ENCODE assay signal across 8 cellular contexts in the genomic region with DNA sequence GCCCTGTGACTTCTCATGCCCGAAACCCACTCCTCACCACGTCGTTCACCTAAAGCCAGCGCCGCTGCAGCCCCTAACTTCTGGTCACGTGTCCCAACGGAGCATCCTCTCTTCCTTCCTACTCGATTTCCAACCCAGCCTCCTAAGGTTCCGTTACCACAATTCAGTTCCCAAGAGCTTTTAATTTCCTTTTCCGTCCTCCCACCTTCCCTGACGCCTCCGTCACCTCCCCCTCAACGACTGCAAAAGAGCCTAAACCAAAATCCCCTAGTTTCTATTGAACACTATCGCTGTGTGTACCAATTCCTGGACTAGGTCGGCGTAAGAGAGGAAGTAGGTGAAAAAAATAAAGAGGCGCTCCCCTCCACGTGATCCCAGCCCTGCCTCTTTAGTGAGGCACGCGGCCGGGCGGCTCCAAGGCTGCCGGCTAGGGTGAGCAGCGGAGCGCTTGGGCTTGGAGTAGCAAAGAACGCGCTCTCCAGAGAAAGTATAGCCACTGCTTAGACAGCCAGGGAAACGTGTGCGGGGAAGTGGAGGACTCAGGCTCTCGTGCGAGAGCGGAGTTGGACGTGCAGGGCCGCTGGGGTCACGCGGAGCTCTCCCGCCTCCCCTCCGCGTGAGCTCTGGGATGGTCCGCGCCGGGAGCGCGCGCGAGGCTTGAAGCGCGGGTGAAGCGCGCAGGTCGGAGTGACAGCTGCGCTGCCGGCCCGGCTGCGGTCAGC. TPM values are rescaled to one million over a fixed set of nuclear protein-coding genes. Genes with fewer than 3 reads are reported as not detected.
DNase-seq lines count a peak whose midpoint lies in the region; ATAC-seq, FAIRE-seq and TF ChIP-seq lines count a peak whose summit lies in the region.

A gene (plus strand): TSS at position 685 of the 722 bp plus-strand sequence.
A gene (minus strand): TSS at position 82 of the 722 bp plus-strand sequence. CDS start 1,189 bp downstream, outside the sequence.

- DNase-seq in GM12892 (ENCODE audit: insufficient read length) = peak; percentile 77
- DNase-seq in NCI-H1417 treated with DMSO at 0.1 percent for 48 hours (lab: John Stamatoyannopoulos, UW) = peak; percentile 95
- peak; percentile 74 for DNase-seq in T follicular helper cell (ENCODE audit: low read depth)
- peak; percentile 96 for DNase-seq in adipocyte (ENCODE audit: low read depth)
- peak; percentile 92 for DNase-seq in cardiac septum (ENCODE audit: low spot score)
- peak; percentile 81 to 88 for DNase-seq in trophoblast cell
- peak; percentile 86 for DNase-seq in transverse colon

- TF ChIP-seq EP300 in transverse colon (IDR thresholded peaks at IDR 0.05; ENCODE audit: low read depth) = no peak

- H3K36me3 ChIP-seq in adipocyte (ENCODE audit: control insufficient read depth, insufficient read depth, low read length, severe bottlenecking) (peaks cover 25% of the 10 kb centered on the region), trophoblast cell (ENCODE audit: control insufficient read depth in 1 of 2, insufficient read depth in 2 of 2, low read length in 2 of 2) (peaks cover 1 to 2% of the 10 kb centered on the region in 2 experiments), transverse colon (peaks cover 0 to 20% (median 8%) of the 10 kb centered on the region in 4 donors)

- H2BK120ac ChIP-seq in trophoblast cell (ENCODE audit: insufficient read depth, low read length, poor library complexity) = peak within 1 kb of the TSS; percentile 97

- H2BK12ac ChIP-seq in trophoblast cell (ENCODE audit: low read length) = peak within 1 kb of the TSS; percentile 84

- in situ Hi-C loops in transverse colon (cut with MboI; ENCODE audit: low pct_ligation_motif_present in 1 of 4, low pct_unique_long_range_greater_than_20kb in 1 of 4, low sequenced_read_pairs in 3 of 4) = loop anchor here in 2 of 4 donors (25.0 kb wide), 2 partner anchors 112 to 462 kb away; no protein-coding TSS in a partner anchor

- H3K23ac ChIP-seq in trophoblast cell (ENCODE audit: low read length) = no peak within 1 kb of the TSS

- TF ChIP-seq POLR2A in GM12892 (IDR thresholded peaks at IDR 0.05; ENCODE audit: low read depth, low read length) = peak; percentile 92
- TF ChIP-seq POLR2A in transverse colon (IDR thresholded peaks at IDR 0.05) = peak; percentile 35

- H2AK5ac ChIP-seq in trophoblast cell (ENCODE audit: low read length) = no peak within 1 kb of the TSS

- peaks cover 4% of the 10 kb centered on the region for H3K79me1 ChIP-seq in trophoblast cell (ENCODE audit: low read length)

- FAIRE-seq in GM12892 (lab: Jason Lieb, UNC) = peak; percentile 96

- peak within 1 kb of the TSS; percentile 92 for H3K14ac ChIP-seq in trophoblast cell (ENCODE audit: low read length)

- H3K9me3 ChIP-seq in adipocyte (ENCODE audit: control insufficient read depth, low read length) = no peaks in the 10 kb centered on the region
- H3K9me3 ChIP-seq in trophoblast cell (ENCODE audit: insufficient read depth, low read depth, low read length) = no peaks in the 10 kb centered on the region
- no peaks in the 10 kb centered on the region for H3K9me3 ChIP-seq in transverse colon

- peak within 1 kb of the TSS; percentile 85 for H3K4me2 ChIP-seq in trophoblast cell (ENCODE audit: low read length)

- H2AFZ ChIP-seq in trophoblast cell (ENCODE audit: insufficient read depth, low read length, poor library complexity) = peak within 1 kb of the TSS; percentile 94

- peak; percentile 95 for ATAC-seq in HG02798 (IDR thresholded peaks at IDR 0.05; ENCODE audit: poor library complexity, unreplicated experiment)

- peak within 1 kb of the TSS; percentile 95 for H4K8ac ChIP-seq in trophoblast cell (ENCODE audit: low read depth, low read length)

- TF ChIP-seq CTCF in transverse colon (IDR thresholded peaks at IDR 0.05) = peak in 1 of 5 experiments; percentile 6

- H3K9ac ChIP-seq in adipocyte (ENCODE audit: low read length) = peak within 1 kb of the TSS; percentile 96
- H3K9ac ChIP-seq in trophoblast cell (ENCODE audit: low read length) = peak within 1 kb of the TSS; percentile 95

- H3K4me3 ChIP-seq in adipocyte (ENCODE audit: low read length) (peak within 1 kb of the TSS; percentile 91), trophoblast cell (ENCODE audit: low read depth, low read length) (peak within 1 kb of the TSS; percentile 83), transverse colon (peak within 1 kb of the TSS; percentile 58 to 91 (median 73))

- intact Hi-C loops in cardiac septum (cut with DNase I) (loop anchor here (5.0 kb wide), 2 partner anchors 33 to 307 kb away; a partner anchor contains a TSS), transverse colon (cut with DNase I; ENCODE audit: low total_unique reads) (no loop called here)

- H4K91ac ChIP-seq in trophoblast cell (ENCODE audit: low read depth, low read length) = peak within 1 kb of the TSS; percentile 96

- H3K79me2 ChIP-seq in trophoblast cell (ENCODE audit: control insufficient read depth, insufficient read depth, low read length, poor library complexity) = peaks cover 2% of the 10 kb centered on the region

- peak within 1 kb of the TSS; percentile 87 for H3K4ac ChIP-seq in trophoblast cell (ENCODE audit: low read depth, low read length)

- H3K27me3 ChIP-seq in adipocyte (replicated peaks; ENCODE audit: control insufficient read depth, insufficient read depth, low read length) = no peaks in the 10 kb centered on the region
- H3K27me3 ChIP-seq in trophoblast cell (ENCODE audit: insufficient read depth, low read length) = no peaks in the 10 kb centered on the region
- H3K27me3 ChIP-seq in transverse colon = no peaks in the 10 kb centered on the region

- peak within 1 kb of the TSS; percentile 82 for H3K18ac ChIP-seq in trophoblast cell (ENCODE audit: low read length)

- H3K27ac ChIP-seq in trophoblast cell (ENCODE audit: low read depth, low read length) = peak within 1 kb of the TSS; percentile 85
- H3K27ac ChIP-seq in transverse colon = peak within 1 kb of the TSS; percentile 90 to 95 (median 92)

- H3K4me1 ChIP-seq in adipocyte (ENCODE audit: control insufficient read depth, insufficient read depth, low read length) = peaks cover 21% of the 10 kb centered on the region
- H3K4me1 ChIP-seq in trophoblast cell (ENCODE audit: control insufficient read depth in 1 of 2, insufficient read depth in 2 of 2, low read length in 2 of 2) = no peaks in the 10 kb centered on the region
- H3K4me1 ChIP-seq in transverse colon = peaks cover 11 to 26% (median 16%) of the 10 kb centered on the region in 4 donors

- WGBS in trophoblast cell (ENCODE audit: extremely low coverage, insufficient coverage, insufficient read length) = no CpG with 5 or more reads among the region's 55 CpGs
- WGBS in transverse colon (ENCODE audit: low coverage in 1 of 2), 2 donors = 0% methylated on average over 15 to 29 of the region's 55 CpGs

- H4K12ac ChIP-seq in trophoblast cell (ENCODE audit: low read depth, low read length) = peak within 1 kb of the TSS; percentile 81

- H2BK5ac ChIP-seq in trophoblast cell (ENCODE audit: low read depth, low read length, poor library complexity) = peak within 1 kb of the TSS; percentile 95

RNA-seq across cellular contexts. Expression of the first gene that starts in this region (rescaled TPM):
- 14.2 TPM for polyA plus RNA-seq in GM12892 (2012; ENCODE audit: missing spikeins)
- 3.5 TPM for total RNA-seq in cardiac septum
- polyA plus RNA-seq in trophoblast cell (2013) = 9.6 and 9.7 TPM in 2 replicates
- total RNA-seq in transverse colon = 1 to 10 TPM in 3 of 4 donors, under 1 TPM in 1; 0.37 to 7.1 (median 3.2) TPM

RNA-seq across cellular contexts. Expression of the second gene that starts in this region (rescaled TPM):
- 36.9 TPM for polyA plus RNA-seq in GM12892 (2012; ENCODE audit: missing spikeins)
- 15.6 TPM for total RNA-seq in cardiac septum
- 25.1 and 25.8 TPM in 2 replicates for polyA plus RNA-seq in trophoblast cell (2013)
- 10 to 100 TPM; 17.6 to 86.2 (median 24.3) TPM for total RNA-seq in transverse colon

Comparison
In these comparisons a context has a peak if more than half of its experiments do, and no peak if none do; other contexts are left out.
1. Peak in every context shown above with its lines: DNase-seq, ATAC-seq, H3K4me3 ChIP-seq and H3K27ac ChIP-seq.